7 cellular contexts compared by ENCODE assay signal in genomic region chr19:46115396-46116109, GRCh38. TPM values are rescaled to one million over a fixed set of nuclear protein-coding genes. Genes with fewer than 3 reads are reported as not detected.
DNase-seq lines count a peak whose midpoint lies in the region; ATAC-seq and TF ChIP-seq lines count a peak whose summit lies in the region.

No MANE protein-coding gene starts in this region.

- H3K79me2 ChIP-seq in mammary epithelial cell (ENCODE audit: insufficient read depth, low read length): no peaks in the 10 kb centered on the region

- H3K36me3 ChIP-seq in mammary epithelial cell (ENCODE audit: insufficient read depth, low read length) (no peaks in the 10 kb centered on the region), right lobe of liver (no peaks in the 10 kb centered on the region)

- H4K20me1 ChIP-seq in mammary epithelial cell (ENCODE audit: insufficient read depth, low read length): no peaks in the 10 kb centered on the region

- H3K4me2 ChIP-seq in mammary epithelial cell (ENCODE audit: insufficient read depth, low read depth, low read length): peak overlapping the region; percentile 65

- DNase-seq in H4 (ENCODE audit: low spot score) (peak; percentile 82), NCI-H2196 (lab: John Stamatoyannopoulos, UW; ENCODE audit: unreplicated experiment) (peak; percentile 20), mammary epithelial cell (peak; percentile 97), right lobe of liver (no peak)
- DNase-seq in stimulated activated CD4-positive, alpha-beta T cell treated with anti-CD3 and anti-CD28 coated beads, Interleukin-1b, Interleukin-23, amount 100 ng/mL, for 48 hours: peak; percentile 75

- dilution Hi-C loops in mammary epithelial cell (cut with HindIII; ENCODE audit: low sequenced_read_pairs): no loop called here

- BruUV-seq in mammary epithelial cell (replicated peaks; lab: Mats Ljungman, UMichigan): TSS peak; percentile 89

- 2% methylated on average over 9 of the region's 9 CpGs for WGBS in mammary epithelial cell (ENCODE audit: low coverage, missing lambda C conversion rate)
- WGBS in right lobe of liver (ENCODE audit: insufficient coverage, low coverage, low lambda C conversion rate, missing lambda C conversion rate): 64% methylated on average over 6 of the region's 9 CpGs

- H3K9me3 ChIP-seq in mammary epithelial cell (replicated peaks; ENCODE audit: insufficient read depth, low read length) (no peaks in the 10 kb centered on the region), right lobe of liver (no peaks in the 10 kb centered on the region)

- ATAC-seq in HG03108 (IDR thresholded peaks at IDR 0.05; ENCODE audit: unreplicated experiment): no peak
- no peak for ATAC-seq in HG03175 (IDR thresholded peaks at IDR 0.05; ENCODE audit: unreplicated experiment)
- ATAC-seq in right lobe of liver: no peak

- H3K27me3 ChIP-seq in mammary epithelial cell (ENCODE audit: insufficient read depth, low read length): no peaks in the 10 kb centered on the region
- peaks cover 0 to 2% of the 10 kb centered on the region in 2 donors for H3K27me3 ChIP-seq in right lobe of liver

- peak overlapping the region; percentile 97 for H3K27ac ChIP-seq in mammary epithelial cell (ENCODE audit: insufficient read depth, low read depth, low read length)
- H3K27ac ChIP-seq in right lobe of liver: no peak overlapping the region

- peak overlapping the region; percentile 83 for H3K9ac ChIP-seq in mammary epithelial cell (ENCODE audit: insufficient read depth, low read length)

- H3K4me3 ChIP-seq in mammary epithelial cell (replicated peaks in 1 of 3; ENCODE audit: insufficient read depth in 1 of 3, low read depth in 2 of 3, low read length in 3 of 3) (peak overlapping the region in 2 of 3 experiments; percentile 4 to 15), right lobe of liver (no peak overlapping the region)

- H2AFZ ChIP-seq in mammary epithelial cell (ENCODE audit: low read depth, low read length): peak overlapping the region; percentile 10

- TF ChIP-seq CTCF in mammary epithelial cell (conservative IDR thresholded peaks at IDR 0.05 in 1 of 2, IDR thresholded peaks at IDR 0.05 in 1 of 2; ENCODE audit: extremely low read depth in 1 of 2, insufficient read depth in 1 of 2, low read depth in 1 of 2, low read length in 2 of 2) (no peak), right lobe of liver (IDR thresholded peaks at IDR 0.05) (no peak)

- TF ChIP-seq POLR2A in right lobe of liver (IDR thresholded peaks at IDR 0.05): no peak

- in situ Hi-C loops in mammary epithelial cell (cut with MboI; ENCODE audit: low sequenced_read_pairs in 2 of 2): no loop called here

- H3K4me1 ChIP-seq in mammary epithelial cell (ENCODE audit: insufficient read depth, low read length) (peaks cover 45% of the 10 kb centered on the region), right lobe of liver (no peaks in the 10 kb centered on the region)

- intact Hi-C loops in mammary epithelial cell (cut with micrococcal nuclease): loop anchor here (1.0 to 5.0 kb wide), 2 partner anchors 33 to 72 kb away; no protein-coding TSS in a partner anchor
- intact Hi-C loops in right lobe of liver (cut with DNase I): no loop called here

- CTCF ChIA-PET in mammary epithelial cell (lab: Charles Lee; ENCODE audit: low non-redundant PET): interaction anchor here (0.7 kb wide), 1 partner anchor 33 kb away, joined by 5 read pairs; no protein-coding TSS in a partner anchor

RNA-seq across cellular contexts. Expression of gene IGFL3, which starts 8.9 kb away (rescaled TPM):
- 3.3 TPM in 1 of 2 replicates, not detected in the other for total RNA-seq in H4 (2014; rRNA removed; shearing (Covaris generic))
- total RNA-seq in mammary epithelial cell: 100 to 1,000 TPM in 1 of 2 donors, 10 to 100 TPM in 1; 62.8 to 295 TPM
- polyA plus RNA-seq in mammary epithelial cell: 179 TPM
- 78.6 TPM for polyA minus RNA-seq in mammary epithelial cell
- total RNA-seq in right lobe of liver: not detected

RNA-seq across cellular contexts. Expression of gene IGFL2, which starts 32.5 kb away (rescaled TPM):
- not detected in 2 replicates for total RNA-seq in H4 (2014; rRNA removed; shearing (Covaris generic))
- total RNA-seq in mammary epithelial cell: 1 to 10 TPM in 1 of 2 donors, under 1 TPM in 1; under 0.01 to 1.9 TPM
- 1.3 TPM for polyA plus RNA-seq in mammary epithelial cell
- polyA minus RNA-seq in mammary epithelial cell: not detected
- not detected for total RNA-seq in right lobe of liver

Comparison
In these comparisons a context has a peak if more than half of its experiments do, and no peak if none do; other contexts are left out.
1. DNase-seq: peak in H4 (single experiment), NCI-H2196 (single experiment), mammary epithelial cell (single experiment) and stimulated activated CD4-positive, alpha-beta T cell treated with anti-CD3 and anti-CD28 coated beads, Interleukin-1b, Interleukin-23, amount 100 ng/mL, for 48 hours (single experiment); none in right lobe of liver (0 of 3).
2. H3K4me3 ChIP-seq: peak in mammary epithelial cell (2 of 3); none in right lobe of liver (0 of 3).
3. RNA of gene IGFL3, which starts 8.9 kb away (total RNA-seq): 62.8 to 295 TPM in mammary epithelial cell; 3.3 TPM in H4 and not detected in right lobe of liver; every median in the first group is over 10 times any median in the second.